1 cellular context compared by ENCODE assay signal in genomic region chr2:186256540-186256939, GRCh38.
A peak's percentile ranks its signal among the peaks of the same experiment; 100 is the strongest.
TF ChIP-seq lines count a peak whose summit lies in the region.

No MANE protein-coding gene starts in this region.

TF ChIP-seq in HepG2, 621 proteins besides CTCF, POLR2A, EP300 and RAD21 (continued from another document):
- TF ChIP-seq ZHX2 (IDR thresholded peaks at IDR 0.05; ENCODE audit: low read depth) (no peak), ZHX2 (CRISPR knock-in tag; IDR thresholded peaks at IDR 0.05; ENCODE audit: borderline replicate concordance) (no peak), MED8 (CRISPR knock-in tag; IDR thresholded peaks at IDR 0.05; ENCODE audit: insufficient replicate concordance) (no peak), ZNF704 (CRISPR knock-in tag; IDR thresholded peaks at IDR 0.05; ENCODE audit: borderline replicate concordance) (no peak), TOE1 (CRISPR knock-in tag; IDR thresholded peaks at IDR 0.05) (0 out of 2 replicates have a peak, but pooled peaks have one; percentile 43), ATF3 (CRISPR knock-in tag; IDR thresholded peaks at IDR 0.05) (no peak), HHEX (CRISPR knock-in tag; IDR thresholded peaks at IDR 0.05) (no peak), SMAD3 (CRISPR knock-in tag; IDR thresholded peaks at IDR 0.05) (0 out of 2 replicates have a peak, but pooled peaks have one; percentile 40), TEAD3 (CRISPR knock-in tag; optimal IDR thresholded peaks at IDR 0.05; ENCODE audit: borderline replicate concordance) (no peak), ELF3 (CRISPR knock-in tag; IDR thresholded peaks at IDR 0.05) (no peak), ZSCAN21 (CRISPR knock-in tag; IDR thresholded peaks at IDR 0.05; ENCODE audit: borderline replicate concordance) (no peak), PHB2 (IDR thresholded peaks at IDR 0.05; ENCODE audit: partially characterized antibody) (no peak), ZNF567 (CRISPR knock-in tag; IDR thresholded peaks at IDR 0.05; ENCODE audit: borderline replicate concordance) (no peak), ZNF362 (CRISPR knock-in tag; IDR thresholded peaks at IDR 0.05; ENCODE audit: borderline replicate concordance) (peak; percentile 47), ZNF564 (CRISPR knock-in tag; IDR thresholded peaks at IDR 0.05) (no peak), FOXA1 (IDR thresholded peaks at IDR 0.05) (no peak), FOXA1 (CRISPR knock-in tag; IDR thresholded peaks at IDR 0.05) (no peak), KDM4B (CRISPR knock-in tag; IDR thresholded peaks at IDR 0.05) (no peak), ZNF775 (CRISPR knock-in tag; IDR thresholded peaks at IDR 0.05; ENCODE audit: borderline replicate concordance) (0 out of 2 replicates have a peak, but pooled peaks have one; percentile 36), GATAD2A (CRISPR knock-in tag; IDR thresholded peaks at IDR 0.05) (0 out of 2 replicates have a peak, but pooled peaks have one; percentile 22), MIXL1 (CRISPR knock-in tag; IDR thresholded peaks at IDR 0.05) (peak; percentile 48; the same call in 1 of the 2 replicates), MLXIP (CRISPR knock-in tag; IDR thresholded peaks at IDR 0.05; ENCODE audit: borderline replicate concordance) (no peak), KDM1A (CRISPR knock-in tag; IDR thresholded peaks at IDR 0.05) (no peak), ZNF136 (CRISPR knock-in tag; IDR thresholded peaks at IDR 0.05; ENCODE audit: low read depth) (no peak), CREBL2 (CRISPR knock-in tag; IDR thresholded peaks at IDR 0.05; ENCODE audit: borderline replicate concordance) (no peak)
